8 cellular contexts compared by ENCODE assay signal in the genomic region with DNA sequence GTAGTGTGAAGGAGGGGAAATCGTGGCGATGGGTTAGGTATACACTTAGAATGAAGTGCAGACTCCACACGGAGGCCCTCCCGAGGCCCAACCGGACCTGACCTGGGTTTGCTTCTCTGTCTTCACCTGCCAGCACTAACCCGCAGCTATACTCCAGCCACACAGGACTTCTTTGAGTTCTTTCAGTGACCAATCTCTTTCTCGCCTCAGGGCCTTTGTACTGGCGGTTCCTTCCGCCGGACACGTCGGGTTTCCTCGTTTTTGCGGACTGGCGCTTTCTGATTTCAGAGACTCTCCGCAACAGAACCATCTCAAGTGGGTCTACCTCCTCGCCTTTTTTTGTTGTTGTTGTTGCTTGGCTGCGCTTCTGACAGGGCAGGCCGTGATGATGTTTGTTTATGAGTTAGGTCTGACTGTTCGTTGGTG. TPM values are rescaled to one million over a fixed set of nuclear protein-coding genes. Genes with fewer than 3 reads are reported as not detected.
DNase-seq lines count a peak whose midpoint lies in the region; ATAC-seq, FAIRE-seq and TF ChIP-seq lines count a peak whose summit lies in the region.

A gene with protein sequence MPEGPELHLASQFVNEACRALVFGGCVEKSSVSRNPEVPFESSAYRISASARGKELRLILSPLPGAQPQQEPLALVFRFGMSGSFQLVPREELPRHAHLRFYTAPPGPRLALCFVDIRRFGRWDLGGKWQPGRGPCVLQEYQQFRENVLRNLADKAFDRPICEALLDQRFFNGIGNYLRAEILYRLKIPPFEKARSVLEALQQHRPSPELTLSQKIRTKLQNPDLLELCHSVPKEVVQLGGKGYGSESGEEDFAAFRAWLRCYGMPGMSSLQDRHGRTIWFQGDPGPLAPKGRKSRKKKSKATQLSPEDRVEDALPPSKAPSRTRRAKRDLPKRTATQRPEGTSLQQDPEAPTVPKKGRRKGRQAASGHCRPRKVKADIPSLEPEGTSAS (plus strand): TSS at position 244 of the 426 bp plus-strand sequence. CDS start 1,867 bp downstream, outside the sequence.

- no peak within 1 kb of the TSS for H3K27ac ChIP-seq in iPS DF 6.9 (ENCODE audit: low read length)

- H3K27me3 ChIP-seq in iPS DF 6.9 (ENCODE audit: control insufficient read depth, insufficient read depth, low read length) = peaks cover 3% of the 10 kb centered on the region; the same call in 1 of the 2 replicates

- no peaks in the 10 kb centered on the region for H3K9me3 ChIP-seq in iPS DF 6.9 (ENCODE audit: control insufficient read depth, insufficient read depth, low read length)

- FAIRE-seq in GM12891 (lab: Jason Lieb, UNC) = no peak

- TF ChIP-seq POLR2A in GM12891 (IDR thresholded peaks at IDR 0.05; ENCODE audit: low read depth, low read length) = no peak

- peaks cover 30% of the 10 kb centered on the region for H3K4me1 Mint-ChIP-seq in activated naive CD8-positive, alpha-beta T cell treated with anti-CD3 and anti-CD28 coated beads for 36 hours

- DNase-seq in NCI-H2107 treated with DMSO at 0.1 percent for 48 hours (lab: John Stamatoyannopoulos, UW; ENCODE audit: unreplicated experiment) (peak; percentile 6), NCI-H2107 (lab: John Stamatoyannopoulos, UW) (no peak), iPS DF 6.9 (ENCODE audit: low read depth, low spot score) (no peak), skeletal muscle cell (ENCODE audit: low read depth) (no peak), GM12891 (ENCODE audit: insufficient read length, low spot score) (no peak)
- DNase-seq in activated naive CD8-positive, alpha-beta T cell treated with anti-CD3 and anti-CD28 coated beads for 36 hours = no peak

- peaks cover 4% of the 10 kb centered on the region for H3K27me3 Mint-ChIP-seq in activated naive CD8-positive, alpha-beta T cell treated with anti-CD3 and anti-CD28 coated beads for 36 hours

- no peak for ATAC-seq in HG03139 (IDR thresholded peaks at IDR 0.05; ENCODE audit: unreplicated experiment)
- ATAC-seq in GM21825 (IDR thresholded peaks at IDR 0.05; ENCODE audit: unreplicated experiment) = no peak

- no CpG with 5 or more reads among the region's 20 CpGs for WGBS in iPS DF 6.9 (ENCODE audit: insufficient coverage, insufficient read length)

- H3K36me3 Mint-ChIP-seq in activated naive CD8-positive, alpha-beta T cell treated with anti-CD3 and anti-CD28 coated beads for 36 hours = peaks cover 28% of the 10 kb centered on the region

- H3K27ac Mint-ChIP-seq in activated naive CD8-positive, alpha-beta T cell treated with anti-CD3 and anti-CD28 coated beads for 36 hours = peak within 1 kb of the TSS; percentile 46

- peak within 1 kb of the TSS; percentile 81 for H3K4me3 Mint-ChIP-seq in activated naive CD8-positive, alpha-beta T cell treated with anti-CD3 and anti-CD28 coated beads for 36 hours

- no peaks in the 10 kb centered on the region for H3K36me3 ChIP-seq in iPS DF 6.9 (ENCODE audit: control insufficient read depth, insufficient read depth, low read length)

- H3K4me3 ChIP-seq in iPS DF 6.9 (ENCODE audit: low read length) (peak within 1 kb of the TSS; percentile 72), skeletal muscle cell (ENCODE audit: low read depth, low read length) (peak within 1 kb of the TSS; percentile 76)

- H3K9me3 Mint-ChIP-seq in activated naive CD8-positive, alpha-beta T cell treated with anti-CD3 and anti-CD28 coated beads for 36 hours = peaks cover 11% of the 10 kb centered on the region

- no peaks in the 10 kb centered on the region for H3K4me1 ChIP-seq in iPS DF 6.9 (ENCODE audit: control insufficient read depth, insufficient read depth, low read length)

TF ChIP-seq in GM12891, 5 proteins besides CTCF, POLR2A, EP300 and RAD21:
- TF ChIP-seq TAF1 (IDR thresholded peaks at IDR 0.05; ENCODE audit: low read depth, low read length) (no peak), SPI1 (IDR thresholded peaks at IDR 0.05; ENCODE audit: low read depth, low read length) (no peak), POLR2AphosphoS5 (IDR thresholded peaks at IDR 0.05; ENCODE audit: low read depth, low read length) (no peak), POU2F2 (IDR thresholded peaks at IDR 0.05; ENCODE audit: low read depth, low read length) (no peak), PAX5 (IDR thresholded peaks at IDR 0.05; ENCODE audit: insufficient read depth, low read length, severe bottlenecking) (no peak)

RNA-seq across cellular contexts. Expression of the gene that starts here (rescaled TPM):
- total RNA-seq in activated naive CD8-positive, alpha-beta T cell treated with anti-CD3 and anti-CD28 coated beads for 36 hours = 1 to 10 TPM; 5.4 to 7.3 TPM
- 27.8 TPM for polyA plus RNA-seq in GM12891 (2012; ENCODE audit: low read depth, missing spikeins)
